1 cellular context compared by ENCODE assay signal in the genomic region with DNA sequence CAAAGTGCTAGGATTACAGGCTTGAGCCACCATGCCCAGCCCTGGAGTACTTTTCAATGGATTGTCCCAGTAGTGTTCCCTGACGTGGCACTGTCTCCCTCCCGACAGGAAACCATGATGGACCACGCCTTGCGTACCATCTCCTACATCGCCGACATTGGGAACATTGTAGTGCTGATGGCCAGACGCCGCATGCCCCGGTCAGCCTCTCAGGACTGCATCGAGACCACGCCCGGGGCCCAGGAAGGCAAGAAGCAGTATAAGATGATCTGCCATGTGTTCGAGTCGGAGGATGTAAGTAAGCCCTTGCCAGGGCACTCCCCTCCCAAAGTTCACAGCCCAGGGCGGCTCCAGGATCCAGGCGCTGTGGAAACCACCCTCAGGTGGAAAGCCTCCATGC.
TF ChIP-seq lines count a peak whose summit lies in the region.

No MANE protein-coding gene starts in this region.

TF ChIP-seq in WTC11, 78 proteins besides CTCF, POLR2A, EP300 and RAD21 (continued from another document):
- TF ChIP-seq, protein P1, sequence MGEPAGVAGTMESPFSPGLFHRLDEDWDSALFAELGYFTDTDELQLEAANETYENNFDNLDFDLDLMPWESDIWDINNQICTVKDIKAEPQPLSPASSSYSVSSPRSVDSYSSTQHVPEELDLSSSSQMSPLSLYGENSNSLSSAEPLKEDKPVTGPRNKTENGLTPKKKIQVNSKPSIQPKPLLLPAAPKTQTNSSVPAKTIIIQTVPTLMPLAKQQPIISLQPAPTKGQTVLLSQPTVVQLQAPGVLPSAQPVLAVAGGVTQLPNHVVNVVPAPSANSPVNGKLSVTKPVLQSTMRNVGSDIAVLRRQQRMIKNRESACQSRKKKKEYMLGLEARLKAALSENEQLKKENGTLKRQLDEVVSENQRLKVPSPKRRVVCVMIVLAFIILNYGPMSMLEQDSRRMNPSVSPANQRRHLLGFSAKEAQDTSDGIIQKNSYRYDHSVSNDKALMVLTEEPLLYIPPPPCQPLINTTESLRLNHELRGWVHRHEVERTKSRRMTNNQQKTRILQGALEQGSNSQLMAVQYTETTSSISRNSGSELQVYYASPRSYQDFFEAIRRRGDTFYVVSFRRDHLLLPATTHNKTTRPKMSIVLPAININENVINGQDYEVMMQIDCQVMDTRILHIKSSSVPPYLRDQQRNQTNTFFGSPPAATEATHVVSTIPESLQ (CRISPR knock-in tag; IDR thresholded peaks at IDR 0.05): no peak
- TF ChIP-seq RORB (CRISPR knock-in tag; IDR thresholded peaks at IDR 0.05): no peak
- no peak for TF ChIP-seq SP1 (CRISPR knock-in tag; conservative IDR thresholded peaks at IDR 0.05)
- TF ChIP-seq ZNF138 (CRISPR knock-in tag; conservative IDR thresholded peaks at IDR 0.05): no peak
- TF ChIP-seq, protein P2, sequence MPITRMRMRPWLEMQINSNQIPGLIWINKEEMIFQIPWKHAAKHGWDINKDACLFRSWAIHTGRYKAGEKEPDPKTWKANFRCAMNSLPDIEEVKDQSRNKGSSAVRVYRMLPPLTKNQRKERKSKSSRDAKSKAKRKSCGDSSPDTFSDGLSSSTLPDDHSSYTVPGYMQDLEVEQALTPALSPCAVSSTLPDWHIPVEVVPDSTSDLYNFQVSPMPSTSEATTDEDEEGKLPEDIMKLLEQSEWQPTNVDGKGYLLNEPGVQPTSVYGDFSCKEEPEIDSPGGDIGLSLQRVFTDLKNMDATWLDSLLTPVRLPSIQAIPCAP (CRISPR knock-in tag; IDR thresholded peaks at IDR 0.05): no peak
